Comparison of ENCODE assay signal across 24 cellular contexts in the genomic region with DNA sequence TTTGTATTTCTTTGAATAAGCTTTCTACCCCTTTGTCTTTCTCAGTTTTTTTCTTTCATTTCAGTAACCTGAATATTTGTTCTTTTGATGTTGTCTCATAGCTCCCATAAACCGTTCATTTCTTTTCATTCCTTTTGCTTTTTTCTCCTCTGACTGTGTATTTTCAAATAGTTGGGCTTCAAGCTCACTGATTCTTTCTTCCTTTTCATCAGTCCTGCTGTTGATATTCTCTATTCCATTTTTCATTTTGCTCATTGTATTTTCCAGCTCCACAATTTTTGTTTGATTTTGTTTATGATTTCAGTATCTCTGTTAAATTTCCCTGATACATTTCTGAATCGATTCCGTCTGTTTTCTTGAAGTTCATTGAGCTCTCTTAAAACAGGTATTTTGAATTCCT.
DNase-seq lines count a peak whose midpoint lies in the region; ATAC-seq, FAIRE-seq and TF ChIP-seq lines count a peak whose summit lies in the region.
"Had no signal": no experiment of that assay in that cellular context is flagged by ENCODE, and none has a peak within 500 bp of the region (broad histone marks: within the 10 kb centered on the region; RNA-seq: fewer than 3 reads in every experiment).

No MANE protein-coding gene starts in this region.

- no peak overlapping the region for H3K4me3 Mint-ChIP-seq in Calu3 (ENCODE audit: low read depth, unreplicated experiment)
- H3K4me3 Mint-ChIP-seq: CD14-positive monocyte; CD4-positive, alpha-beta T cell; GM23338; H9 had no signal

- in situ Hi-C loops in HepG2 (cut with HindIII; ENCODE audit: extremely low pct_ligation_motif_present, low pct_unique_long_range_greater_than_20kb) = no loop called here
- in situ Hi-C loops in KBM-7 (cut with MboI; ENCODE audit: low pct_unique_long_range_greater_than_20kb, low sequenced_read_pairs) = no loop called here
- in situ Hi-C loops in K562 (cut with MboI) = no loop called here

- H3K9me1 ChIP-seq in K562 (ENCODE audit: control insufficient read depth, insufficient read depth, low read length) = no peaks in the 10 kb centered on the region

- intact Hi-C loops in HepG2 (cut with micrococcal nuclease; ENCODE audit: unreplicated experiment) = no loop called here
- intact Hi-C loops in right lobe of liver (cut with DNase I) = no loop called here
- intact Hi-C loops in K562 (cut with micrococcal nuclease) = no loop called here
- intact Hi-C loops in Calu3 (cut with micrococcal nuclease; ENCODE audit: unreplicated experiment) = no loop called here

- no peak for TF ChIP-seq POLR2A in HepG2 (IDR thresholded peaks at IDR 0.05; ENCODE audit: insufficient read depth in 1 of 2, low read depth in 2 of 2, low read length in 2 of 2)
- no peak for TF ChIP-seq POLR2A in right lobe of liver (IDR thresholded peaks at IDR 0.05)
- TF ChIP-seq POLR2A in K562 (conservative IDR thresholded peaks at IDR 0.05) = no peak

- no peak overlapping the region for H3K4me2 ChIP-seq in HepG2 (ENCODE audit: low read depth, low read length)
- H3K4me2 ChIP-seq in K562 (ENCODE audit: insufficient read depth, low read length) = no peak overlapping the region
- H3K4me2 ChIP-seq: A549; BLaER1 treated with 17β-estradiol and CSF1 and Interleukin-3, amounts not matched to agents 10 nM and 100 nM; GM23338 had no signal

- H2AFZ ChIP-seq in HepG2 (ENCODE audit: low read length) = no peak overlapping the region
- no peak overlapping the region for H2AFZ ChIP-seq in K562 (ENCODE audit: low read depth, low read length)
- H2AFZ ChIP-seq: GM23338 had no signal

- no TSS peak for BruUV-seq in HepG2 (replicated peaks; lab: Mats Ljungman, UMichigan)
- BruUV-seq in K562 (replicated peaks; lab: Mats Ljungman, UMichigan) = no TSS peak
- BruUV-seq in Calu3 (replicated peaks; lab: Mats Ljungman, UMichigan) = no TSS peak

- no peaks in the 10 kb centered on the region for H3K27me3 Mint-ChIP-seq in Calu3 (ENCODE audit: unreplicated experiment)
- H3K27me3 Mint-ChIP-seq: CD4-positive, alpha-beta T cell; CD8-positive, alpha-beta memory T cell had no signal

- TF ChIP-seq EP300 in HepG2 (IDR thresholded peaks at IDR 0.05; ENCODE audit: low read depth in 2 of 2, low read length in 2 of 2) = no peak
- TF ChIP-seq EP300 in HepG2 (CRISPR knock-in tag; IDR thresholded peaks at IDR 0.05; ENCODE audit: borderline replicate concordance) = no peak
- TF ChIP-seq EP300 in K562 (IDR thresholded peaks at IDR 0.05; ENCODE audit: low read length) = no peak

- H3K4me1 ChIP-seq in HepG2 (ENCODE audit: insufficient read depth, low read length) (no peaks in the 10 kb centered on the region), right lobe of liver (no peaks in the 10 kb centered on the region), K562 (replicated peaks in 1 of 2; ENCODE audit: control insufficient read depth in 2 of 2, insufficient read depth in 2 of 2, low read length in 2 of 2) (no peaks in the 10 kb centered on the region)
- H3K4me1 ChIP-seq: BE2C; BLaER1 treated with 17β-estradiol and CSF1 and Interleukin-3, amounts not matched to agents 10 nM and 100 nM had no signal

- no peaks in the 10 kb centered on the region for H3K27me3 ChIP-seq in HepG2 (ENCODE audit: control insufficient read depth in 1 of 2, insufficient read depth in 2 of 2, low read length in 2 of 2)
- H3K27me3 ChIP-seq in right lobe of liver = no peaks in the 10 kb centered on the region
- no peaks in the 10 kb centered on the region for H3K27me3 ChIP-seq in K562 (ENCODE audit: control insufficient read depth in 2 of 2, insufficient read depth in 2 of 2, low read length in 2 of 2)
- H3K27me3 ChIP-seq: BE2C; BLaER1 treated with 17β-estradiol and CSF1 and Interleukin-3, amounts not matched to agents 10 nM and 100 nM had no signal

- ATAC-seq in HepG2 = no peak
- ATAC-seq in right lobe of liver = no peak
- ATAC-seq in K562 = no peak
- ATAC-seq: A549, GM23338 had no signal

- peaks cover 19% of the 10 kb centered on the region for H3K4me1 Mint-ChIP-seq in Calu3 (ENCODE audit: low read depth, unreplicated experiment)
- H3K4me1 Mint-ChIP-seq: CD14-positive monocyte, GM23338, H9 had no signal

- peaks cover 7% of the 10 kb centered on the region for H3K36me3 Mint-ChIP-seq in Calu3 (ENCODE audit: insufficient read depth, unreplicated experiment)

- no peak for TF ChIP-seq RAD21 in HepG2 (CRISPR knock-in tag; IDR thresholded peaks at IDR 0.05)
- no peak for TF ChIP-seq RAD21 in K562 (CRISPR knock-in tag; conservative IDR thresholded peaks at IDR 0.05 in 1 of 2, IDR thresholded peaks at IDR 0.05 in 1 of 2)

- WGBS in HepG2 (ENCODE audit: low lambda C conversion rate) = 96% methylated on average over 3 of the region's 3 CpGs
- WGBS in right lobe of liver (ENCODE audit: insufficient coverage, low coverage, low lambda C conversion rate, missing lambda C conversion rate) = 100% methylated on average over 3 of the region's 3 CpGs
- 100% methylated on average over 3 of the region's 3 CpGs for WGBS in K562 (ENCODE audit: insufficient coverage, low coverage, missing lambda C conversion rate)

- H3K27ac ChIP-seq in HepG2 (ENCODE audit: extremely low read length, insufficient read depth, low read length) (no peak overlapping the region), right lobe of liver (no peak overlapping the region), K562 (ENCODE audit: extremely low read depth, low read depth, low read length) (no peak overlapping the region)
- H3K27ac ChIP-seq: A549; BLaER1 treated with 17β-estradiol and CSF1 and Interleukin-3, amounts not matched to agents 10 nM and 100 nM had no signal

- POLR2A ChIA-PET in HepG2 (lab: Yijun Ruan, JAX) (no interaction called here), K562 (lab: Yijun Ruan, JAX) (no interaction called here)

- H3K9ac ChIP-seq in HepG2 (ENCODE audit: insufficient read depth, low read depth, low read length) = no peak overlapping the region
- H3K9ac ChIP-seq in K562 (ENCODE audit: insufficient read depth in 1 of 2, low read depth in 2 of 2, low read length in 2 of 2) = no peak overlapping the region
- H3K9ac ChIP-seq: BLaER1 treated with 17β-estradiol and CSF1 and Interleukin-3, amounts not matched to agents 10 nM and 100 nM had no signal

- DNase-seq in HepG2 (ENCODE audit: low spot score) (no peak), right lobe of liver (no peak), KBM-7 (peak; percentile 12), K562 (ENCODE audit: extremely low read depth in 1 of 4, low spot score in 3 of 4) (no peak), Calu3 (no peak), GM10266 (ENCODE audit: extremely low spot score) (no peak), epidermal melanocyte (ENCODE audit: insufficient read length, low spot score) (no peak)
- DNase-seq: 8988T; ACHN; AML-193; BE2C; CD4-positive, alpha-beta T cell; CD8-positive, alpha-beta memory T cell; COR-L47; DMS 273 treated with DMSO at 0.1 percent for 48 hours; DMS79; EL; GDM1; H9 had no signal

- CTCF ChIA-PET in HepG2 (lab: Yijun Ruan, JAX; ENCODE audit: low intra/inter-chr PET ratio, low total read pairs) (no interaction called here), K562 (lab: Yijun Ruan, JAX; ENCODE audit: low intra/inter-chr PET ratio) (no interaction called here), Calu3 (lab: Charles Lee) (no interaction called here)

- H4K20me1 ChIP-seq in HepG2 (ENCODE audit: insufficient read depth, low read length) = no peaks in the 10 kb centered on the region
- no peaks in the 10 kb centered on the region for H4K20me1 ChIP-seq in K562 (replicated peaks; ENCODE audit: control insufficient read depth, insufficient read depth, low read length)
- H4K20me1 ChIP-seq: BLaER1 treated with 17β-estradiol and CSF1 and Interleukin-3, amounts not matched to agents 10 nM and 100 nM had no signal

- H3K9me3 Mint-ChIP-seq in Calu3 (ENCODE audit: low read depth, unreplicated experiment) = peaks cover 11% of the 10 kb centered on the region

- H3K9me3 ChIP-seq in HepG2 (ENCODE audit: low read length) (peaks cover 19% of the 10 kb centered on the region), right lobe of liver (peaks cover 0 to 4% (median 0%) of the 10 kb centered on the region in 4 donors), K562 (replicated peaks; ENCODE audit: control insufficient read depth, insufficient read depth, low read depth, low read length) (peaks cover 4% of the 10 kb centered on the region)
- H3K9me3 ChIP-seq: BE2C had no signal

- H3K4me3 ChIP-seq in HepG2 (replicated peaks in 1 of 3; ENCODE audit: insufficient read depth in 1 of 3, low read depth in 2 of 3, low read length in 3 of 3) (no peak overlapping the region), right lobe of liver (no peak overlapping the region), K562 (no peak overlapping the region)
- H3K4me3 ChIP-seq: A549; BLaER1 treated with 17β-estradiol and CSF1 and Interleukin-3, amounts not matched to agents 10 nM and 100 nM; GM23338 had no signal

- H3K27ac Mint-ChIP-seq in Calu3 (ENCODE audit: unreplicated experiment) = no peak overlapping the region
- H3K27ac Mint-ChIP-seq: CD14-positive monocyte; CD4-positive, alpha-beta T cell; CD8-positive, alpha-beta memory T cell; GM23338; H9 had no signal

- H3K79me2 ChIP-seq in HepG2 (ENCODE audit: insufficient read depth, low read length) (no peaks in the 10 kb centered on the region), K562 (ENCODE audit: control insufficient read depth, insufficient read depth, low read length) (peaks cover 32% of the 10 kb centered on the region)

- TF ChIP-seq CTCF in HepG2 (CRISPR knock-in tag; IDR thresholded peaks at IDR 0.05) (no peak), right lobe of liver (IDR thresholded peaks at IDR 0.05) (no peak), K562 (IDR thresholded peaks at IDR 0.05 in 2 of 3, conservative IDR thresholded peaks at IDR 0.05 in 1 of 3; ENCODE audit: insufficient read depth in 2 of 3, low read depth in 1 of 3, low read length in 3 of 3) (no peak), Calu3 (IDR thresholded peaks at IDR 0.05; ENCODE audit: unreplicated experiment) (no peak), GM10266 (IDR thresholded peaks at IDR 0.05; ENCODE audit: control insufficient read depth, insufficient read depth, low read depth, missing control alignments) (no peak)

- no peaks in the 10 kb centered on the region; a peak in 2 of 5 replicates for H3K36me3 ChIP-seq in HepG2 (replicated peaks in 1 of 2; ENCODE audit: control insufficient read depth in 1 of 2, insufficient read depth in 2 of 2, low read length in 2 of 2)
- no peaks in the 10 kb centered on the region for H3K36me3 ChIP-seq in right lobe of liver
- H3K36me3 ChIP-seq in K562 (ENCODE audit: control insufficient read depth, insufficient read depth, low read length) = peaks cover 20% of the 10 kb centered on the region

- FAIRE-seq in HepG2 (lab: Jason Lieb, UNC) (no peak), K562 (lab: Jason Lieb, UNC) (no peak)
- FAIRE-seq: A549, D721Med had no signal

TF ChIP-seq in HepG2, 621 proteins besides CTCF, POLR2A, EP300 and RAD21 (continues in another document):
- TF ChIP-seq SP4 (CRISPR knock-in tag; IDR thresholded peaks at IDR 0.05) (no peak), SYNCRIP (IDR thresholded peaks at IDR 0.05; ENCODE audit: insufficient read depth, low read depth, low read length) (no peak)

Comparison
In these comparisons a context has a peak if more than half of its experiments do, and no peak if none do; other contexts are left out.
1. Of the 241 proteins assayed by ChIP-seq in both HepG2 and K562: peak only in HepG2: none; only in K562: CBX5; in both: none; in neither: 239; mixed calls (peak in some experiments, not most) for 1.